In the genomic region with DNA sequence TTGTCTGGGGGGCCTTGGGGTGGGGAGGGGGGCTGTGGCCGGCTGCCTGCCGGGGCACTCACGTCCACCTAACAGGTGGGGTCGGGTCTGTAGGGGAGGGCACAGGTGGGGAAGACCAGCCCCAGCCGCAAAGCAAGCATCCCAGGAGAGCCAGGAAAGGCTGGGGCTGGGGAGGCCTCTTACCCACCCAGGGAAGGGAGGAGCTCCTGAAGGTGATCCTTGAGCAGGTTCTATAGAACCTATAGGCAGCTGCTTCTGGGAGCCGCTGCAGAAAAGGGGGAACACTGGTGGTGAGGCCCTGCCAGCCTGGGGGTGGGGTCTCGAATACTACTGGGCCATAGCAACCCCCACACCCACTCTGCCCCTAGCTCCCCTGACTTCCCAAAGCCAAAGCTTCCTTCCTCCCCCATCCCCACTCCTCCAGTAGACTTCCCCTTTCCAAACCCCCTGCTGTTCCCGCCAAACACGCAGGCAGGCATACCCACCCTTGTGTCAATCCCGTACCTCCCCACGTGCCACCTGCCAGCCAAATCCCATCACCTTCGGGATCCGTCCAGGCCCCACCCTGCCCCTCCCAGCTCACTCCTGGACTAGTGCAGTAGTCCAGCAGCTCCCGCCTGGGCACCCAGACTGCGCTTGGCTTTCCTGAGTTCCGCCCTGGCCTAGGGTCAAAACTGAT, we compare ENCODE assay signal across 8 cellular contexts. TPM values are rescaled to one million over a fixed set of nuclear protein-coding genes. Genes with fewer than 3 reads are reported as not detected.
DNase-seq lines count a peak whose midpoint lies in the region; ATAC-seq and TF ChIP-seq lines count a peak whose summit lies in the region.

No MANE protein-coding gene starts in this region.

- peak overlapping the region; percentile 74 for H3K4me2 ChIP-seq in GM23248 (ENCODE audit: unreplicated experiment)

- H3K27ac ChIP-seq in GM23248 (peak overlapping the region; percentile 93), skeletal muscle tissue (ENCODE audit: low read depth, low read length) (peak overlapping the region; percentile 76)

- H3K9me3 ChIP-seq in GM23248 (ENCODE audit: low read depth) (no peaks in the 10 kb centered on the region), skeletal muscle tissue (ENCODE audit: control insufficient read depth in 3 of 3, low read length in 3 of 3) (no peaks in the 10 kb centered on the region)

- H2AFZ ChIP-seq in GM23248, result 0 out of 2 replicates have a peak overlapping the region, but pooled peaks have one; percentile 2

- DNase-seq in GM23248 (no peak), SKM-1 treated with dmso at 0.1 percent for 144 hours (lab: John Stamatoyannopoulos, UW; ENCODE audit: unreplicated experiment) (peak; percentile 31), fibroblast of villous mesenchyme (ENCODE audit: low read depth) (no peak), GOT3 (lab: John Stamatoyannopoulos, UW) (no peak), GM20000 (ENCODE audit: low spot score) (no peak)

- peaks cover 97% of the 10 kb centered on the region for H3K79me2 ChIP-seq in GM23248 (ENCODE audit: insufficient read depth)

- H4K20me1 ChIP-seq in GM23248 (ENCODE audit: insufficient read depth), result no peaks in the 10 kb centered on the region

- no peaks in the 10 kb centered on the region for H3K36me3 ChIP-seq in GM23248 (ENCODE audit: low read depth)
- no peaks in the 10 kb centered on the region for H3K36me3 ChIP-seq in skeletal muscle tissue (ENCODE audit: control insufficient read depth in 3 of 3, insufficient read depth in 3 of 3, low read length in 3 of 3)

- peaks cover 9% of the 10 kb centered on the region; the same call in 1 of the 2 replicates for H3F3A ChIP-seq in GM23248 (ENCODE audit: insufficient read depth)

- H3K9ac ChIP-seq in GM23248 (peak overlapping the region; percentile 87), skeletal muscle tissue (ENCODE audit: low read depth in 1 of 3, low read length in 3 of 3) (peak overlapping the region in 1 of 3 donors; percentile 23)

- in situ Hi-C loops in GM23248 (cut with MboI), result no loop called here

- 53 to 88% methylated on average over 5 to 16 of the region's 16 CpGs for WGBS in GM23248 (ENCODE audit: low coverage in 1 of 2, low lambda C conversion rate in 2 of 2, missing lambda C conversion rate in 2 of 2), 2 experiments

- H3K4me3 ChIP-seq in GM23248 (peak overlapping the region; percentile 66), fibroblast of villous mesenchyme (ENCODE audit: low read depth, low read length) (peak overlapping the region; percentile 46), skeletal muscle tissue (ENCODE audit: low read length in 3 of 3) (peak overlapping the region in 1 of 3 donors; percentile 6)

- no peak for TF ChIP-seq CTCF in fibroblast of villous mesenchyme (IDR thresholded peaks at IDR 0.05; ENCODE audit: insufficient read depth, low read depth, low read length)
- no peak for TF ChIP-seq CTCF in GM20000 (IDR thresholded peaks at IDR 0.05; ENCODE audit: extremely low read depth, missing control alignments)

- H3K27me3 ChIP-seq in GM23248 (replicated peaks; ENCODE audit: insufficient read depth), result no peaks in the 10 kb centered on the region
- H3K27me3 ChIP-seq in skeletal muscle tissue (ENCODE audit: control insufficient read depth in 3 of 3, insufficient read depth in 3 of 3, low read length in 3 of 3), result peaks cover 0 to 19% (median 16%) of the 10 kb centered on the region in 3 donors

- H3K4me1 ChIP-seq in GM23248 (ENCODE audit: insufficient read depth), result peaks cover 39% of the 10 kb centered on the region
- H3K4me1 ChIP-seq in skeletal muscle tissue (ENCODE audit: control insufficient read depth in 3 of 3, insufficient read depth in 3 of 3, low read length in 3 of 3), result peaks cover 26 to 66% (median 51%) of the 10 kb centered on the region in 3 donors

- H3K9me2 ChIP-seq in GM23248 (ENCODE audit: insufficient read depth), result no peaks in the 10 kb centered on the region

- no peak for ATAC-seq in GM21381 (IDR thresholded peaks at IDR 0.05; ENCODE audit: unreplicated experiment)
- no peak for ATAC-seq in GM21526 (IDR thresholded peaks at IDR 0.05; ENCODE audit: low FRiP score, unreplicated experiment)

RNA-seq across cellular contexts. Expression of a gene that starts 5.6 kb away (rescaled TPM):
- 8.9 and 11.0 TPM in 2 replicates for total RNA-seq in GM23248 (2014; rRNA removed; shearing (Covaris generic))
- 4.2 and 4.6 TPM in 2 replicates for polyA plus RNA-seq in GM23248 (2016; fragmentation: Nextera tagmentation; extraction: Ambion mirVana)
- total RNA-seq in fibroblast of villous mesenchyme, result 10.4 and 16.8 TPM in 2 replicates
- total RNA-seq in skeletal muscle tissue, result 2.6 TPM

RNA-seq across cellular contexts. Expression of a gene that starts 9.5 kb away (rescaled TPM):
- total RNA-seq in GM23248 (2014; rRNA removed; shearing (Covaris generic)), result 4.2 and 5.2 TPM in 2 replicates
- polyA plus RNA-seq in GM23248 (2016; fragmentation: Nextera tagmentation; extraction: Ambion mirVana), result 4.2 and 4.9 TPM in 2 replicates
- total RNA-seq in fibroblast of villous mesenchyme (11.2 and 15.8 TPM in 2 replicates), skeletal muscle tissue (5.7 TPM)

RNA-seq across cellular contexts. Expression of a gene that starts 27.5 kb away (rescaled TPM):
- 147 and 157 TPM in 2 replicates for total RNA-seq in GM23248 (2014; rRNA removed; shearing (Covaris generic))
- polyA plus RNA-seq in GM23248 (2016; fragmentation: Nextera tagmentation; extraction: Ambion mirVana), result 37.6 and 39.4 TPM in 2 replicates
- total RNA-seq in fibroblast of villous mesenchyme, result 45.8 and 62.2 TPM in 2 replicates
- total RNA-seq in skeletal muscle tissue, result 52.7 TPM

RNA-seq across cellular contexts. Expression of a gene that starts 45.7 kb away (rescaled TPM):
- total RNA-seq in GM23248 (2014; rRNA removed; shearing (Covaris generic)), result 0.32 and 2.5 TPM in 2 replicates
- polyA plus RNA-seq in GM23248 (2016; fragmentation: Nextera tagmentation; extraction: Ambion mirVana), result 1.8 and 1.9 TPM in 2 replicates
- total RNA-seq in fibroblast of villous mesenchyme, result 0.86 and 1.6 TPM in 2 replicates
- 0.52 TPM for total RNA-seq in skeletal muscle tissue

RNA-seq across cellular contexts. Expression of a gene that starts 47.4 kb away (rescaled TPM):
- 0.22 and 3.2 TPM in 2 replicates for total RNA-seq in GM23248 (2014; rRNA removed; shearing (Covaris generic))
- polyA plus RNA-seq in GM23248 (2016; fragmentation: Nextera tagmentation; extraction: Ambion mirVana), result 2.4 and 3.2 TPM in 2 replicates
- total RNA-seq in fibroblast of villous mesenchyme (3.9 and 4.5 TPM in 2 replicates), skeletal muscle tissue (1.0 TPM)
